25 cellular contexts compared by ENCODE assay signal in genomic region chr14:40762685-40763084, GRCh38.
"Had no signal": no experiment of that assay in that cellular context is flagged by ENCODE, and none has a peak within 500 bp of the region (broad histone marks: within the 10 kb centered on the region; RNA-seq: fewer than 3 reads in every experiment).

No MANE protein-coding gene starts in this region.

- DNase-seq: islet precursor cell; left ventricle myocardium inferior; naive thymus-derived CD8-positive, alpha-beta T cell; occipital lobe; psoas muscle; stimulated activated CD4-positive, alpha-beta T cell treated with anti-CD3 and anti-CD28 coated beads, Interleukin-12 subunit alpha, Interleukin-12 subunit beta, amount 100 ng/mL, for 4 hours; stimulated activated CD4-positive, alpha-beta T cell treated with anti-CD3 and anti-CD28 coated beads, Interleukin-15, amount 100 ng/mL, for 24 hours; stimulated activated CD4-positive, alpha-beta T cell treated with anti-CD3 and anti-CD28 coated beads, Interleukin-2, amount 100 ng/mL, for 24 hours; stimulated activated CD4-positive, alpha-beta T cell treated with anti-CD3 and anti-CD28 coated beads, Interleukin-4, amount 100 ng/mL, for 1 hour; stimulated activated naive B cell treated with anti-CD40 and anti-IgM and Interleukin-4, amounts not matched to agents 10 μg/mL and 1 μg/mL and 100 μg/mL, for 72 hours; stimulated activated naive CD8-positive, alpha-beta T cell treated with anti-CD3 and anti-CD28 coated beads, Interleukin-15, Interleukin-2, amounts not matched to agents 100 U/mL and 50 U/mL, for 24 hours; stomach; testis; thyroid gland; transverse colon; upper lobe of left lung had no signal

- H3K4me1 Mint-ChIP-seq: naive thymus-derived CD8-positive, alpha-beta T cell; neural progenitor cell; stimulated activated naive B cell treated with anti-CD40 and anti-IgM and Interleukin-4, amounts not matched to agents 10 μg/mL and 1 μg/mL and 100 μg/mL, for 72 hours had no signal

- H3K9me3 ChIP-seq: left ventricle myocardium inferior, neutrophil, psoas muscle, right atrium auricular region, testis, thyroid gland, upper lobe of left lung had no signal

- H3K27me3 Mint-ChIP-seq: stimulated activated naive B cell treated with anti-CD40 and anti-IgM and Interleukin-4, amounts not matched to agents 10 μg/mL and 1 μg/mL and 100 μg/mL, for 72 hours had no signal

- H3K9ac ChIP-seq: neural progenitor cell, parathyroid adenoma had no signal

- H3K27me3 ChIP-seq: hepatocyte, neural progenitor cell, neutrophil, right atrium auricular region, stomach, testis, thyroid gland, transverse colon, upper lobe of left lung had no signal

- H3K27ac Mint-ChIP-seq: naive thymus-derived CD8-positive, alpha-beta T cell; nephron; neural progenitor cell; stimulated activated naive B cell treated with anti-CD40 and anti-IgM and Interleukin-4, amounts not matched to agents 10 μg/mL and 1 μg/mL and 100 μg/mL, for 72 hours had no signal

- H3K79me2 ChIP-seq: hepatocyte, parathyroid adenoma had no signal

- H3K27ac ChIP-seq: hepatocyte, left ventricle myocardium inferior, neural progenitor cell, neutrophil, parathyroid adenoma, psoas muscle, right atrium auricular region, skin epidermis, stomach, testis, thyroid gland, transverse colon, upper lobe of left lung had no signal

- ATAC-seq: naive thymus-derived CD8-positive, alpha-beta T cell; psoas muscle; sciatic nerve; stimulated activated naive B cell treated with anti-CD40 and anti-IgM and Interleukin-4, amounts not matched to agents 10 μg/mL and 1 μg/mL and 100 μg/mL, for 72 hours; stimulated activated naive CD8-positive, alpha-beta T cell treated with anti-CD3 and anti-CD28 coated beads, Interleukin-15, Interleukin-2, amounts not matched to agents 100 U/mL and 50 U/mL, for 24 hours had no signal

- H3K4me2 ChIP-seq: hepatocyte, neural progenitor cell had no signal

- H3K36me3 Mint-ChIP-seq: naive thymus-derived CD8-positive, alpha-beta T cell; neural progenitor cell; stimulated activated naive B cell treated with anti-CD40 and anti-IgM and Interleukin-4, amounts not matched to agents 10 μg/mL and 1 μg/mL and 100 μg/mL, for 72 hours had no signal

- H3K4me3 ChIP-seq: hepatocyte, left ventricle myocardium inferior, lung, neural progenitor cell, psoas muscle, right atrium auricular region, skin epidermis, stomach, testis, thyroid gland, transverse colon, upper lobe of left lung had no signal

- H2AFZ ChIP-seq: hepatocyte, neural progenitor cell, parathyroid adenoma had no signal

- H3K4me3 Mint-ChIP-seq: naive thymus-derived CD8-positive, alpha-beta T cell; nephron; neural progenitor cell; stimulated activated naive B cell treated with anti-CD40 and anti-IgM and Interleukin-4, amounts not matched to agents 10 μg/mL and 1 μg/mL and 100 μg/mL, for 72 hours had no signal

- H3K36me3 ChIP-seq: left ventricle myocardium inferior, neural progenitor cell, neutrophil, right atrium auricular region, stomach, thyroid gland, transverse colon, upper lobe of left lung had no signal

- H3K4me1 ChIP-seq: left ventricle myocardium inferior, parathyroid adenoma, psoas muscle, right atrium auricular region, stomach, testis, thyroid gland, transverse colon, upper lobe of left lung had no signal
